Comparison of ENCODE assay signal across 2 cellular contexts in genomic region chr10:135601-136464, GRCh38.
TF ChIP-seq lines count a peak whose summit lies in the region.

No MANE protein-coding gene starts in this region.

TF ChIP-seq in IMR-90, 13 proteins besides CTCF, POLR2A, EP300 and RAD21 (continued from another document):
- TF ChIP-seq, protein P1, sequence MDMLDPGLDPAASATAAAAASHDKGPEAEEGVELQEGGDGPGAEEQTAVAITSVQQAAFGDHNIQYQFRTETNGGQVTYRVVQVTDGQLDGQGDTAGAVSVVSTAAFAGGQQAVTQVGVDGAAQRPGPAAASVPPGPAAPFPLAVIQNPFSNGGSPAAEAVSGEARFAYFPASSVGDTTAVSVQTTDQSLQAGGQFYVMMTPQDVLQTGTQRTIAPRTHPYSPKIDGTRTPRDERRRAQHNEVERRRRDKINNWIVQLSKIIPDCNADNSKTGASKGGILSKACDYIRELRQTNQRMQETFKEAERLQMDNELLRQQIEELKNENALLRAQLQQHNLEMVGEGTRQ (IDR thresholded peaks at IDR 0.05; ENCODE audit: low read depth, low read length), result no peak
- TF ChIP-seq NFE2L2 (IDR thresholded peaks at IDR 0.05; ENCODE audit: low read depth, low read length), result no peak
- no peak for TF ChIP-seq CEBPB (IDR thresholded peaks at IDR 0.05; ENCODE audit: low read depth, low read length)
- peak; percentile 13; the same call in 1 of the 2 replicates for TF ChIP-seq MXI1 (IDR thresholded peaks at IDR 0.05; ENCODE audit: borderline replicate concordance, low read depth, low read length)
- TF ChIP-seq MAFK (IDR thresholded peaks at IDR 0.05; ENCODE audit: low read depth, low read length), result no peak
- no peak for TF ChIP-seq ELK1 (IDR thresholded peaks at IDR 0.05; ENCODE audit: borderline replicate concordance, low read depth, low read length)
- TF ChIP-seq RCOR1 (IDR thresholded peaks at IDR 0.05; ENCODE audit: insufficient replicate concordance, low read length), result no peak
- peak; percentile 3; the same call in 1 of the 2 replicates for TF ChIP-seq MAZ (IDR thresholded peaks at IDR 0.05; ENCODE audit: borderline replicate concordance, low read depth, low read length)
- no peak for TF ChIP-seq SMC3 (IDR thresholded peaks at IDR 0.05; ENCODE audit: low read depth, low read length)
- no peak for TF ChIP-seq FOS (IDR thresholded peaks at IDR 0.05; ENCODE audit: low read depth, low read length)
- no peak for TF ChIP-seq BHLHE40 (IDR thresholded peaks at IDR 0.05; ENCODE audit: low read depth, low read length)

TF ChIP-seq in GM12878, 131 proteins besides CTCF, POLR2A, EP300 and RAD21 (continued from another document and continues in another):
- TF ChIP-seq TCF3 (IDR thresholded peaks at IDR 0.05; ENCODE audit: borderline replicate concordance, insufficient read depth, low read depth, low read length) (0 out of 2 replicates have a peak, but pooled peaks have one; percentile 23), YY1 (IDR thresholded peaks at IDR 0.05; ENCODE audit: low read depth, low read length) (peak; percentile 86), NR2F1 (conservative IDR thresholded peaks at IDR 0.05) (peak; percentile 56), ZNF217 (IDR thresholded peaks at IDR 0.05) (0 out of 2 replicates have a peak, but pooled peaks have one; percentile 52), PML (IDR thresholded peaks at IDR 0.05; ENCODE audit: low read length) (0 out of 2 replicates have a peak, but pooled peaks have one; percentile 41), ZSCAN29 (IDR thresholded peaks at IDR 0.05) (peak; percentile 75; the same call in 1 of the 2 replicates), IKZF1 (conservative IDR thresholded peaks at IDR 0.05) (peak; percentile 69), YBX1 (IDR thresholded peaks at IDR 0.05) (no peak), GATAD2B (conservative IDR thresholded peaks at IDR 0.05; ENCODE audit: low read depth) (peak; percentile 89; the same call in 1 of the 2 replicates), ELK1 (IDR thresholded peaks at IDR 0.05; ENCODE audit: low read depth, low read length) (no peak), E4F1 (IDR thresholded peaks at IDR 0.05; ENCODE audit: borderline replicate concordance, partially characterized antibody) (no peak), MEF2B (IDR thresholded peaks at IDR 0.05; ENCODE audit: partially characterized antibody, poor library complexity, severe bottlenecking) (peak; percentile 21), NBN (IDR thresholded peaks at IDR 0.05) (0 out of 2 replicates have a peak, but pooled peaks have one; percentile 32), ESRRA (IDR thresholded peaks at IDR 0.05; ENCODE audit: low read length) (no peak), BHLHE40 (IDR thresholded peaks at IDR 0.05; ENCODE audit: borderline replicate concordance in 1 of 2, low read depth in 2 of 2, low read length in 1 of 2) (peak; percentile 57 to 91; a peak in 2 of 4 replicates), MTA3 (IDR thresholded peaks at IDR 0.05; ENCODE audit: borderline replicate concordance, low read length) (no peak), MXI1 (IDR thresholded peaks at IDR 0.05; ENCODE audit: low read depth, low read length) (0 out of 2 replicates have a peak, but pooled peaks have one; percentile 42), ZNF592 (IDR thresholded peaks at IDR 0.05) (0 out of 2 replicates have a peak, but pooled peaks have one; percentile 13), BACH1 (IDR thresholded peaks at IDR 0.05; ENCODE audit: borderline replicate concordance) (peak; percentile 60), POLR2AphosphoS5 (IDR thresholded peaks at IDR 0.05; ENCODE audit: low read length) (peak; percentile 65), CHD1 (IDR thresholded peaks at IDR 0.05; ENCODE audit: low read depth, low read length) (peak; percentile 40; the same call in 1 of the 2 replicates), NR2C1 (IDR thresholded peaks at IDR 0.05) (peak; percentile 23; the same call in 1 of the 2 replicates), MEF2A (IDR thresholded peaks at IDR 0.05; ENCODE audit: insufficient read depth, low read depth, low read length) (no peak), CREM (IDR thresholded peaks at IDR 0.05; ENCODE audit: low read depth) (peak; percentile 22; the same call in 1 of the 2 replicates), RB1 (IDR thresholded peaks at IDR 0.05; ENCODE audit: borderline replicate concordance) (peak; percentile 42; the same call in 1 of the 2 replicates), LARP7 (IDR thresholded peaks at IDR 0.05) (peak; percentile 98), REST (IDR thresholded peaks at IDR 0.05; ENCODE audit: low read depth, low read length) (peak; percentile 36; the same call in 1 of the 2 replicates), NFXL1 (IDR thresholded peaks at IDR 0.05; ENCODE audit: borderline replicate concordance) (0 out of 2 replicates have a peak, but pooled peaks have one; percentile 37), DPF2 (IDR thresholded peaks at IDR 0.05) (peak; percentile 66; the same call in 1 of the 2 replicates), TAF1 (IDR thresholded peaks at IDR 0.05; ENCODE audit: borderline replicate concordance, low read depth, low read length) (peak; percentile 40; the same call in 1 of the 2 replicates), SIN3A (IDR thresholded peaks at IDR 0.05; ENCODE audit: low read depth, low read length) (peak; percentile 36; the same call in 1 of the 2 replicates), SMARCA5 (IDR thresholded peaks at IDR 0.05) (peak; percentile 56), CBX5 (IDR thresholded peaks at IDR 0.05; ENCODE audit: low read depth) (0 out of 2 replicates have a peak, but pooled peaks have one; percentile 19)
- TF ChIP-seq, protein P2, sequence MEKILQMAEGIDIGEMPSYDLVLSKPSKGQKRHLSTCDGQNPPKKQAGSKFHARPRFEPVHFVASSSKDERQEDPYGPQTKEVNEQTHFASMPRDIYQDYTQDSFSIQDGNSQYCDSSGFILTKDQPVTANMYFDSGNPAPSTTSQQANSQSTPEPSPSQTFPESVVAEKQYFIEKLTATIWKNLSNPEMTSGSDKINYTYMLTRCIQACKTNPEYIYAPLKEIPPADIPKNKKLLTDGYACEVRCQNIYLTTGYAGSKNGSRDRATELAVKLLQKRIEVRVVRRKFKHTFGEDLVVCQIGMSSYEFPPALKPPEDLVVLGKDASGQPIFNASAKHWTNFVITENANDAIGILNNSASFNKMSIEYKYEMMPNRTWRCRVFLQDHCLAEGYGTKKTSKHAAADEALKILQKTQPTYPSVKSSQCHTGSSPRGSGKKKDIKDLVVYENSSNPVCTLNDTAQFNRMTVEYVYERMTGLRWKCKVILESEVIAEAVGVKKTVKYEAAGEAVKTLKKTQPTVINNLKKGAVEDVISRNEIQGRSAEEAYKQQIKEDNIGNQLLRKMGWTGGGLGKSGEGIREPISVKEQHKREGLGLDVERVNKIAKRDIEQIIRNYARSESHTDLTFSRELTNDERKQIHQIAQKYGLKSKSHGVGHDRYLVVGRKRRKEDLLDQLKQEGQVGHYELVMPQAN (conservative IDR thresholded peaks at IDR 0.05), result peak; percentile 51; the same call in 1 of the 2 replicates
- TF ChIP-seq, protein P3, sequence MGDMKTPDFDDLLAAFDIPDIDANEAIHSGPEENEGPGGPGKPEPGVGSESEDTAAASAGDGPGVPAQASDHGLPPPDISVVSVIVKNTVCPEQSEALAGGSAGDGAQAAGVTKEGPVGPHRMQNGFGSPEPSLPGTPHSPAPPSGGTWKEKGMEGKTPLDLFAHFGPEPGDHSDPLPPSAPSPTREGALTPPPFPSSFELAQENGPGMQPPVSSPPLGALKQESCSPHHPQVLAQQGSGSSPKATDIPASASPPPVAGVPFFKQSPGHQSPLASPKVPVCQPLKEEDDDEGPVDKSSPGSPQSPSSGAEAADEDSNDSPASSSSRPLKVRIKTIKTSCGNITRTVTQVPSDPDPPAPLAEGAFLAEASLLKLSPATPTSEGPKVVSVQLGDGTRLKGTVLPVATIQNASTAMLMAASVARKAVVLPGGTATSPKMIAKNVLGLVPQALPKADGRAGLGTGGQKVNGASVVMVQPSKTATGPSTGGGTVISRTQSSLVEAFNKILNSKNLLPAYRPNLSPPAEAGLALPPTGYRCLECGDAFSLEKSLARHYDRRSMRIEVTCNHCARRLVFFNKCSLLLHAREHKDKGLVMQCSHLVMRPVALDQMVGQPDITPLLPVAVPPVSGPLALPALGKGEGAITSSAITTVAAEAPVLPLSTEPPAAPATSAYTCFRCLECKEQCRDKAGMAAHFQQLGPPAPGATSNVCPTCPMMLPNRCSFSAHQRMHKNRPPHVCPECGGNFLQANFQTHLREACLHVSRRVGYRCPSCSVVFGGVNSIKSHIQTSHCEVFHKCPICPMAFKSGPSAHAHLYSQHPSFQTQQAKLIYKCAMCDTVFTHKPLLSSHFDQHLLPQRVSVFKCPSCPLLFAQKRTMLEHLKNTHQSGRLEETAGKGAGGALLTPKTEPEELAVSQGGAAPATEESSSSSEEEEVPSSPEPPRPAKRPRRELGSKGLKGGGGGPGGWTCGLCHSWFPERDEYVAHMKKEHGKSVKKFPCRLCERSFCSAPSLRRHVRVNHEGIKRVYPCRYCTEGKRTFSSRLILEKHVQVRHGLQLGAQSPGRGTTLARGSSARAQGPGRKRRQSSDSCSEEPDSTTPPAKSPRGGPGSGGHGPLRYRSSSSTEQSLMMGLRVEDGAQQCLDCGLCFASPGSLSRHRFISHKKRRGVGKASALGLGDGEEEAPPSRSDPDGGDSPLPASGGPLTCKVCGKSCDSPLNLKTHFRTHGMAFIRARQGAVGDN (IDR thresholded peaks at IDR 0.05), result 0 out of 2 replicates have a peak, but pooled peaks have one; percentile 34
